Comparison of ENCODE assay signal across 22 cellular contexts in the genomic region with DNA sequence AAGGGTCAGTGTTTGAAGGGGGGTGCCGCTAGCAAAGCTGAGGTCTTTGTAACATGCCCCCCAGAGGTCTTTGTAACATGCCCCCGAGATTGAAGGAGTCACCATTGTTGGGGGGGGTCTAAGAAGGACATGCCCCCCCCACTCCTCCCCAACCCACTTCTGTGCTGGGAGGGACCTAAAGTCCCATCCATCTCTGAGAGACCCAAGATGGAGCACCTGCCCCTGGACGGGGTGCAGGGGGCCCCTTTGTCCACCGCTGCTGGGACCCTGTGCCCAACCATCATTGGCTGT. TPM values are rescaled to one million over a fixed set of nuclear protein-coding genes. Genes with fewer than 3 reads are reported as not detected.
"Had no signal": no experiment of that assay in that cellular context is flagged by ENCODE, and none has a peak within 500 bp of the region (broad histone marks: within the 10 kb centered on the region; RNA-seq: fewer than 3 reads in every experiment).

No MANE protein-coding gene starts in this region.

- H3K27ac ChIP-seq: heart left ventricle, neutrophil, psoas muscle, right lobe of liver, tibial artery, upper lobe of left lung, uterus had no signal

- ATAC-seq: stimulated activated memory B cell treated with anti-CD40 and anti-IgM and Interleukin-4, amounts not matched to agents 10 μg/mL and 1 μg/mL and 100 μg/mL, for 72 hours had no signal

- H3K9me3 ChIP-seq: heart left ventricle, neutrophil, psoas muscle, right lobe of liver, tibial artery, upper lobe of left lung, uterus had no signal

- H3K9me3 Mint-ChIP-seq: nephron; stimulated activated memory B cell treated with anti-CD40 and anti-IgM and Interleukin-4, amounts not matched to agents 10 μg/mL and 1 μg/mL and 100 μg/mL, for 72 hours; stimulated activated naive CD8-positive, alpha-beta T cell treated with anti-CD3 and anti-CD28 coated beads, Interleukin-15, Interleukin-2, amounts not matched to agents 100 ng/mL and 50 ng/mL, for 24 hours had no signal

- H3K36me3 ChIP-seq: uterus had no signal

- H3K27me3 ChIP-seq: right lobe of liver, uterus had no signal

- H3K4me3 Mint-ChIP-seq: naive B cell; stimulated activated memory B cell treated with anti-CD40 and anti-IgM and Interleukin-4, amounts not matched to agents 10 μg/mL and 1 μg/mL and 100 μg/mL, for 72 hours; stimulated activated naive CD8-positive, alpha-beta T cell treated with anti-CD3 and anti-CD28 coated beads, Interleukin-15, Interleukin-2, amounts not matched to agents 100 ng/mL and 50 ng/mL, for 24 hours had no signal

- H3K4me1 ChIP-seq: psoas muscle had no signal

- H3K4me3 ChIP-seq: dorsolateral prefrontal cortex, heart left ventricle, psoas muscle, right lobe of liver, tibial artery, upper lobe of left lung, uterus had no signal

- H3K27ac Mint-ChIP-seq: naive B cell; nephron; stimulated activated memory B cell treated with anti-CD40 and anti-IgM and Interleukin-4, amounts not matched to agents 10 μg/mL and 1 μg/mL and 100 μg/mL, for 72 hours; stimulated activated naive CD8-positive, alpha-beta T cell treated with anti-CD3 and anti-CD28 coated beads, Interleukin-15, Interleukin-2, amounts not matched to agents 100 ng/mL and 50 ng/mL, for 24 hours had no signal

- DNase-seq: effector CD8-positive, alpha-beta T cell; foreskin melanocyte; hypothalamus; kidney glomerular epithelial cell; mesendoderm; naive B cell; psoas muscle; retina; right lobe of liver; stimulated activated CD4-positive, alpha-beta T cell treated with anti-CD3 and anti-CD28 coated beads, Interleukin-4, amount 100 ng/mL, for 1 hour had no signal

RNA-seq across cellular contexts. Expression of a gene that starts 5.9 kb away (rescaled TPM):
- total RNA-seq: lung microvascular endothelial cell, osteoblast, right lobe of liver had no signal
- polyA plus RNA-seq: liver had no signal

RNA-seq across cellular contexts. Expression of a gene that starts 35.4 kb away (rescaled TPM):
- total RNA-seq: lung microvascular endothelial cell had no signal
